35 cellular contexts compared by ENCODE assay signal in the genomic region with DNA sequence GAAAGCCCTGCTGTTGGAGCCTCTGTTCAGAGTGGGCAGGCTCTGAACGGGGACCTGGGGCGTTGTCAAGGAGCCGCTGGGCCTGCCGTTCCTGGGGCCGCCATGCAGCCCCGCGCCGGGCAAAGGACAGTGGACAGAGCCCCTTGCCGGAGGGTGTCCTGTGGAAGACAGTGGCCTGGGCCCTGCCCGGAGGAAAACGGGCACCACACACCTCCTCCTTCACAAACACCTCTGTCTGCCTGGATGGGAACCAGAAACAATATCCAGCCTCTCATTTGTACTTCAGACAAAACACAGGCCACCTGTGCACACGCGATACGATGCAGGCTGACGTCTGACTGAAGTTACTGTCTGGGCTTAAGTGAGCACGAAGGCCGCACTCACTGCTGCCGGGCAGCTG.
"Had no signal": no experiment of that assay in that cellular context is flagged by ENCODE, and none has a peak within 500 bp of the region (broad histone marks: within the 10 kb centered on the region; RNA-seq: fewer than 3 reads in every experiment).

No MANE protein-coding gene starts in this region.

- H3K4me3 ChIP-seq: cardiac muscle cell, K562, Peyer's patch, SJSA1 had no signal

- H3K27me3 Mint-ChIP-seq: activated CD4-positive, alpha-beta memory T cell treated with anti-CD3 and anti-CD28 coated beads, Interleukin-2, amount 10 ng/mL, durations not matched to agents 7 days and 5 days; activated CD8-positive, alpha-beta memory T cell treated with anti-CD3 and anti-CD28 coated beads, Interleukin-2, amount 10 ng/mL, durations not matched to agents 7 days and 5 days; activated naive CD8-positive, alpha-beta T cell treated with anti-CD3 and anti-CD28 coated beads for 36 hours; activated T-helper 17 cell treated with anti-CD3 and anti-CD28 coated beads, Interleukin-2, amount 50 U/mL, for 72 hours had no signal

- H3K9me3 ChIP-seq: Peyer's patch, SJSA1 had no signal

- H3K36me3 Mint-ChIP-seq: activated naive CD8-positive, alpha-beta T cell treated with anti-CD3 and anti-CD28 coated beads for 36 hours had no signal

- DNase-seq: activated CD4-positive, alpha-beta memory T cell treated with anti-CD3 and anti-CD28 coated beads, Interleukin-2, amount 10 ng/mL, durations not matched to agents 7 days and 5 days; activated CD4-positive, alpha-beta T cell treated with anti-CD3 and anti-CD28 coated beads for 1 hour; activated CD4-positive, alpha-beta T cell treated with anti-CD3 and anti-CD28 coated beads for 48 hours; activated CD4-positive, CD25-positive, alpha-beta regulatory T cell; activated CD8-positive, alpha-beta memory T cell treated with anti-CD3 and anti-CD28 coated beads for 24 hours; activated CD8-positive, alpha-beta memory T cell treated with anti-CD3 and anti-CD28 coated beads, Interleukin-2, amount 10 ng/mL, durations not matched to agents 7 days and 5 days; activated CD8-positive, alpha-beta memory T cell treated with anti-CD3 and anti-CD28 coated beads, Interleukin-2, amount 50 U/mL, for 48 hours; activated effector memory CD4-positive, alpha-beta T cell treated with anti-CD3 and anti-CD28 coated beads, Interleukin-2, amount 50 U/mL, for 16 hours; activated naive CD4-positive, alpha-beta T cell; activated naive CD4-positive, alpha-beta T cell treated with anti-CD3 and anti-CD28 coated beads, Interleukin-2, amount 50 U/mL, for 16 hours; activated naive CD8-positive, alpha-beta T cell treated with anti-CD3 and anti-CD28 coated beads for 36 hours; activated T-cell treated with anti-CD3 and anti-CD28 coated beads, Interleukin-2, amount 50 U/mL, for 72 hours; amniotic stem cell; aorta; IMR-90; NCI-H1092 treated with DMSO at 0.1 percent for 48 hours; NCI-H1417; NCI-H146; NCI-H187; NCI-H2029 treated with DMSO at 0.1 percent for 48 hours; NCI-H2227 treated with DMSO at 0.1 percent for 48 hours; NCI-H446; NCI-H510A treated with DMSO at 0.1 percent for 48 hours; NCI-H526 treated with DMSO at 0.1 percent for 48 hours; NCI-H774; PC-3; Peyer's patch; RPMI8226; SHP77 treated with DMSO at 0.1 percent for 48 hours; T1000; WERI-Rb-1 had no signal

- ATAC-seq: activated CD8-positive, alpha-beta memory T cell treated with anti-CD3 and anti-CD28 coated beads, Interleukin-2, amount 10 ng/mL, durations not matched to agents 7 days and 5 days; activated T-cell treated with anti-CD3 and anti-CD28 coated beads, Interleukin-2, amount 50 U/mL, for 72 hours; activated T-helper 17 cell treated with anti-CD3 and anti-CD28 coated beads, Interleukin-2, amount 50 U/mL, for 72 hours; K562; PC-3 had no signal

- H3K27ac ChIP-seq: cardiac muscle cell, Peyer's patch, SJSA1, WERI-Rb-1 had no signal

- H3K27me3 ChIP-seq: cardiac muscle cell, Peyer's patch, SJSA1 had no signal

- H3K36me3 ChIP-seq: cardiac muscle cell, WERI-Rb-1 had no signal

- H3K9me3 Mint-ChIP-seq: activated CD4-positive, alpha-beta memory T cell treated with anti-CD3 and anti-CD28 coated beads, Interleukin-2, amount 10 ng/mL, durations not matched to agents 7 days and 5 days; activated naive CD8-positive, alpha-beta T cell treated with anti-CD3 and anti-CD28 coated beads for 36 hours; activated T-cell treated with anti-CD3 and anti-CD28 coated beads, Interleukin-2, amount 50 U/mL, for 72 hours; activated T-helper 17 cell treated with anti-CD3 and anti-CD28 coated beads, Interleukin-2, amount 50 U/mL, for 72 hours had no signal

- H3K4me1 Mint-ChIP-seq: activated CD4-positive, alpha-beta memory T cell treated with anti-CD3 and anti-CD28 coated beads, Interleukin-2, amount 10 ng/mL, durations not matched to agents 7 days and 5 days; activated CD8-positive, alpha-beta memory T cell treated with anti-CD3 and anti-CD28 coated beads, Interleukin-2, amount 10 ng/mL, durations not matched to agents 7 days and 5 days; activated naive CD8-positive, alpha-beta T cell treated with anti-CD3 and anti-CD28 coated beads for 36 hours; activated T-helper 17 cell treated with anti-CD3 and anti-CD28 coated beads, Interleukin-2, amount 50 U/mL, for 72 hours had no signal

- H3K27ac Mint-ChIP-seq: activated CD4-positive, alpha-beta memory T cell treated with anti-CD3 and anti-CD28 coated beads, Interleukin-2, amount 10 ng/mL, durations not matched to agents 7 days and 5 days; activated CD8-positive, alpha-beta memory T cell treated with anti-CD3 and anti-CD28 coated beads, Interleukin-2, amount 10 ng/mL, durations not matched to agents 7 days and 5 days; activated naive CD8-positive, alpha-beta T cell treated with anti-CD3 and anti-CD28 coated beads for 36 hours; activated T-cell treated with anti-CD3 and anti-CD28 coated beads, Interleukin-2, amount 50 U/mL, for 72 hours; activated T-helper 17 cell treated with anti-CD3 and anti-CD28 coated beads, Interleukin-2, amount 50 U/mL, for 72 hours had no signal

- H3K4me1 ChIP-seq: Peyer's patch, SJSA1 had no signal

- H3K4me3 Mint-ChIP-seq: activated CD4-positive, alpha-beta memory T cell treated with anti-CD3 and anti-CD28 coated beads, Interleukin-2, amount 10 ng/mL, durations not matched to agents 7 days and 5 days; activated CD8-positive, alpha-beta memory T cell treated with anti-CD3 and anti-CD28 coated beads, Interleukin-2, amount 10 ng/mL, durations not matched to agents 7 days and 5 days; activated naive CD8-positive, alpha-beta T cell treated with anti-CD3 and anti-CD28 coated beads for 36 hours; activated T-cell treated with anti-CD3 and anti-CD28 coated beads, Interleukin-2, amount 50 U/mL, for 72 hours; activated T-helper 17 cell treated with anti-CD3 and anti-CD28 coated beads, Interleukin-2, amount 50 U/mL, for 72 hours had no signal
